ENCODE assay signal across 2 cellular contexts in the genomic region with DNA sequence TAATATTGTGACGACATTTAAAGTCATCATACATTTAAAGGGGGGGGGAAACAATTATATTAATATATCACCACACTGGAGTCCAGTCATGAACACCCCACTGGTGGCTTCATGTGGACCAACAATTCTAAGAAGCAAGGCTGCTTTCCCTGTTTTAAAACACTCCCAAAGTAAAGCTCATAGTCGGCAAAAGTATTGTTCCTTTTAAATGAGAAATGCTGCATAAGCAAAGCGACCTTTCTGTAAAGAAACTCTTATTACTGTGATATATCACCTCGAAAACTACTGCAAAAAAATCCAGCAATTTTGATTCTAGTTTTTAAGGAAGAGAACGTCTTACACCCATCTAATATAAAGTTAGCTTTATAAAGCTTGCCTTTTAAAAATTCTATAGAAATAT.
A peak's percentile ranks its signal among the peaks of the same experiment; 100 is the strongest.
TF ChIP-seq lines count a peak whose summit lies in the region.

No MANE protein-coding gene starts in this region.

TF ChIP-seq in HepG2, 621 proteins besides CTCF, POLR2A, EP300 and RAD21:
- no peak for TF ChIP-seq KLF16 (CRISPR knock-in tag; IDR thresholded peaks at IDR 0.05)
- TF ChIP-seq, protein P1, sequence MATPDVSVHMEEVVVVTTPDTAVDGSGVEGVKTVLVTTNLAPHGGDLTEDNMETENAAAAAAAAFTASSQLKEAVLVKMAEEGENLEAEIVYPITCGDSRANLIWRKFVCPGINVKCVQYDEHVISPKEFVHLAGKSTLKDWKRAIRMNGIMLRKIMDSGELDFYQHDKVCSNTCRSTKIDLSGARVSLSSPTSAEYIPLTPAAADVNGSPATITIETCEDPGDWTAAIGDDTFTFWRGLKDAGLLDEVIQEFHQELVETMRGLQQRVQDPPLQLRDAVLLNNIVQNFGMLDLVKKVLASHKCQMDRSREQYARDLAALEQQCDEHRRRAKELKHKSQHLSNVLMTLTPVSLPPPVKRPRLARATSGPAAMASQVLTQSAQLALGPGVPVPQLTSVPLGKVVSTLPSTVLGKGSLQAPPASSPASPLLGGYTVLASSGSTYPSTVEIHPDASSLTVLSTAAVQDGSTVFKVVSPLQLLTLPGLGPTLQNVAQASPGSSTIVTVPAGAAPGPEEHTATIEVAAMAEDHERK (CRISPR knock-in tag; IDR thresholded peaks at IDR 0.05; ENCODE audit: low read depth): no peak
- TF ChIP-seq ZNF557 (CRISPR knock-in tag; IDR thresholded peaks at IDR 0.05): no peak
- no peak for TF ChIP-seq ZBTB21 (CRISPR knock-in tag; IDR thresholded peaks at IDR 0.05)
- no peak for TF ChIP-seq TRIM24 (CRISPR knock-in tag; IDR thresholded peaks at IDR 0.05)
- TF ChIP-seq ZNF891 (CRISPR knock-in tag; IDR thresholded peaks at IDR 0.05): no peak
- no peak for TF ChIP-seq ZNF34 (CRISPR knock-in tag; IDR thresholded peaks at IDR 0.05; ENCODE audit: borderline replicate concordance)
- peak; percentile 56; the same call in 1 of the 2 replicates for TF ChIP-seq MAFF (IDR thresholded peaks at IDR 0.05; ENCODE audit: low read depth, low read length)
- no peak for TF ChIP-seq NFYB (CRISPR knock-in tag; IDR thresholded peaks at IDR 0.05)
- TF ChIP-seq, protein P2, sequence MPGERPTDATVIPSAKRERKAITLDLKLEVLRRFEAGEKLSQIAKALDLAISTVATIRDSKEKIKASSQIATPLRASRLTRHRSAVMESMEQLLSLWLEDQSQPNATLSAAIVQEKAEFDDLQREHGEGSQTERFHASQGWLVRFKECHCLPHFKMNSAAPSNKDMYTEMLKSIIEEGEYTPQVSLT (CRISPR knock-in tag; IDR thresholded peaks at IDR 0.05; ENCODE audit: borderline replicate concordance, low read depth): no peak
- no peak for TF ChIP-seq MED1 (CRISPR knock-in tag; IDR thresholded peaks at IDR 0.05)
- TF ChIP-seq ZNF768 (CRISPR knock-in tag; IDR thresholded peaks at IDR 0.05): no peak
- no peak for TF ChIP-seq SIN3B (IDR thresholded peaks at IDR 0.05; ENCODE audit: low read length)
- TF ChIP-seq SNAPC2 (CRISPR knock-in tag; IDR thresholded peaks at IDR 0.05): no peak
- TF ChIP-seq TBL1XR1 (IDR thresholded peaks at IDR 0.05; ENCODE audit: borderline replicate concordance, low read length, partially characterized antibody): no peak
- TF ChIP-seq MAFK (conservative IDR thresholded peaks at IDR 0.05 in 1 of 2, IDR thresholded peaks at IDR 0.05 in 1 of 2; ENCODE audit: low read length in 2 of 2): peak in 1 of 2 experiments; percentile 55; a peak in 3 of 4 replicates
TF ChIP-seq in HepG2: peak in this region for 2.

TF ChIP-seq in H1, 55 proteins besides CTCF, POLR2A, EP300 and RAD21:
- no peak for TF ChIP-seq EZH2 (IDR thresholded peaks at IDR 0.05; ENCODE audit: low read depth, low read length, severe bottlenecking)
- TF ChIP-seq NRF1 (IDR thresholded peaks at IDR 0.05; ENCODE audit: low read depth, low read length): no peak
- no peak for TF ChIP-seq ASH2L (IDR thresholded peaks at IDR 0.05; ENCODE audit: low read length)
- no peak for TF ChIP-seq HDAC6 (IDR thresholded peaks at IDR 0.05; ENCODE audit: low read depth, low read length)
- TF ChIP-seq, protein P3, sequence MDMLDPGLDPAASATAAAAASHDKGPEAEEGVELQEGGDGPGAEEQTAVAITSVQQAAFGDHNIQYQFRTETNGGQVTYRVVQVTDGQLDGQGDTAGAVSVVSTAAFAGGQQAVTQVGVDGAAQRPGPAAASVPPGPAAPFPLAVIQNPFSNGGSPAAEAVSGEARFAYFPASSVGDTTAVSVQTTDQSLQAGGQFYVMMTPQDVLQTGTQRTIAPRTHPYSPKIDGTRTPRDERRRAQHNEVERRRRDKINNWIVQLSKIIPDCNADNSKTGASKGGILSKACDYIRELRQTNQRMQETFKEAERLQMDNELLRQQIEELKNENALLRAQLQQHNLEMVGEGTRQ (IDR thresholded peaks at IDR 0.05; ENCODE audit: low read length): no peak
- no peak for TF ChIP-seq TCF12 (IDR thresholded peaks at IDR 0.05; ENCODE audit: low read depth, low read length)
- TF ChIP-seq, protein P4, sequence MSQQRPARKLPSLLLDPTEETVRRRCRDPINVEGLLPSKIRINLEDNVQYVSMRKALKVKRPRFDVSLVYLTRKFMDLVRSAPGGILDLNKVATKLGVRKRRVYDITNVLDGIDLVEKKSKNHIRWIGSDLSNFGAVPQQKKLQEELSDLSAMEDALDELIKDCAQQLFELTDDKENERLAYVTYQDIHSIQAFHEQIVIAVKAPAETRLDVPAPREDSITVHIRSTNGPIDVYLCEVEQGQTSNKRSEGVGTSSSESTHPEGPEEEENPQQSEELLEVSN (IDR thresholded peaks at IDR 0.05): no peak
- TF ChIP-seq RNF2 (IDR thresholded peaks at IDR 0.05; ENCODE audit: borderline replicate concordance, low read depth, low read length, missing control alignments, poor library complexity, severe bottlenecking): no peak
- TF ChIP-seq TAF1 (IDR thresholded peaks at IDR 0.05; ENCODE audit: low read depth, low read length): no peak
- no peak for TF ChIP-seq KDM4A (IDR thresholded peaks at IDR 0.05; ENCODE audit: low read depth, low read length, severe bottlenecking)
- TF ChIP-seq EGR1 (IDR thresholded peaks at IDR 0.05; ENCODE audit: borderline replicate concordance, low read depth, low read length): no peak
- no peak for TF ChIP-seq BCL11A (IDR thresholded peaks at IDR 0.05; ENCODE audit: low read depth in 2 of 2, low read length in 2 of 2)
- no peak for TF ChIP-seq CBX5 (IDR thresholded peaks at IDR 0.05; ENCODE audit: low read depth, low read length)
- TF ChIP-seq, protein P5, sequence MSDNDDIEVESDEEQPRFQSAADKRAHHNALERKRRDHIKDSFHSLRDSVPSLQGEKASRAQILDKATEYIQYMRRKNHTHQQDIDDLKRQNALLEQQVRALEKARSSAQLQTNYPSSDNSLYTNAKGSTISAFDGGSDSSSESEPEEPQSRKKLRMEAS (IDR thresholded peaks at IDR 0.05): no peak
- TF ChIP-seq GTF2F1 (IDR thresholded peaks at IDR 0.05; ENCODE audit: borderline replicate concordance, low read depth, low read length): no peak
- no peak for TF ChIP-seq SIRT6 (IDR thresholded peaks at IDR 0.05; ENCODE audit: low read length)
- TF ChIP-seq POLR2AphosphoS5 (IDR thresholded peaks at IDR 0.05; ENCODE audit: low read depth, low read length): no peak
- TF ChIP-seq CHD1 (IDR thresholded peaks at IDR 0.05; ENCODE audit: low read depth, low read length): no peak
- no peak for TF ChIP-seq SUZ12 (IDR thresholded peaks at IDR 0.05; ENCODE audit: low read length)
- no peak for TF ChIP-seq KDM1A (IDR thresholded peaks at IDR 0.05; ENCODE audit: borderline replicate concordance, low read length)
